ENCODE assay signal across 25 cellular contexts in the genomic region with DNA sequence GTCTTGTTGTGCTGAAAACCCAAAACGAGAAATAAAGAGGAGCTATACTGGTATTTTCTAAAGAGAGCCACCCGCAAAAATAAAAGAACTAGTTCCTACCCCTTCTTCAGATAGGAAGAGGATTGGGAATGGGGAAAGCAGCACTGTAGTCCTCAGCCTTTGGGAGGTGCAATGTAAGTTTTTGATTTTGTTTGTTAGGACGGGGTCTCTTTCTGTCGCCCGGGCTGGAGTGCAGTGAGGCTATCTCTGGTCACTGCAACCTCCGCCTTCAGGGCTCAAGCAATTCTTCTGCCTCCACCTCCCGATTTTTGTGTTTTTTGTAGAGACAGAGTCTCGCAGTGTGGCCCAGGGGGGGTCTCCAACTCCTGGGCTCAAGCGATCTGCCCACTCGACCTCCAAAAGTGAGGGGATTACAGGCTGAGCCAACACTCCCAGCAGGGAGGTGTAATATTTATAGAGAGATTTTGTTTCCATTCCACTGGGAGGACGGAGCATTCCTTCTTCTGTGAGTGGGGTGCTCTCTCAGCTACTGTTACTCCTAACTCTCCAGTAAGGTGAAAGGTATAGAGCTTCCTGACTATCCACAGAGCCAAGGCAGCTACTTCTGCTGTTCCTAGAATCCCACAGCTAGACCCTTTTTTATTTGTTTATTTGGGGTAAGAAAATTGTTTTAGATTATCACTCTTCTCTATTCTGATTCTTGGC. TPM values are rescaled to one million over a fixed set of nuclear protein-coding genes. Genes with fewer than 3 reads are reported as not detected.
DNase-seq lines count a peak whose midpoint lies in the region; ATAC-seq, FAIRE-seq and TF ChIP-seq lines count a peak whose summit lies in the region.
"Had no signal": no experiment of that assay in that cellular context is flagged by ENCODE, and none has a peak within 500 bp of the region (broad histone marks: within the 10 kb centered on the region; RNA-seq: fewer than 3 reads in every experiment).

No MANE protein-coding gene starts in this region.

- no peaks in the 10 kb centered on the region for H3K9me3 ChIP-seq in iPS-18a (ENCODE audit: control insufficient read depth, low read depth, low read length)
- H3K9me3 ChIP-seq: HAP-1, testis had no signal

- H4K20me1 ChIP-seq in GM23338 (replicated peaks; ENCODE audit: insufficient read depth) = no peaks in the 10 kb centered on the region

- peaks cover 6% of the 10 kb centered on the region; the same call in 1 of the 2 replicates for H3K9me2 ChIP-seq in GM23338 (ENCODE audit: insufficient read depth)

- H3K36me3 ChIP-seq in GM23338 (ENCODE audit: insufficient read depth) = no peaks in the 10 kb centered on the region
- no peaks in the 10 kb centered on the region for H3K36me3 ChIP-seq in iPS-18a (ENCODE audit: control insufficient read depth, low read depth, low read length)
- H3K36me3 ChIP-seq: HAP-1 had no signal

- no peak overlapping the region for H2AFZ ChIP-seq in GM23338
- H2AFZ ChIP-seq: parathyroid adenoma had no signal

- H3K27me3 Mint-ChIP-seq in GM23338 (ENCODE audit: insufficient read depth, low read depth, poor library complexity) = peaks cover 8% of the 10 kb centered on the region
- H3K27me3 Mint-ChIP-seq in chondrocyte (ENCODE audit: low read depth) = no peaks in the 10 kb centered on the region
- H3K27me3 Mint-ChIP-seq: activated naive CD4-positive, alpha-beta T cell treated with anti-CD3 and anti-CD28 coated beads, Interleukin-2, amount 10 ng/mL, durations not matched to agents 7 days and 5 days; naive B cell; stimulated activated memory B cell treated with anti-CD40 and anti-IgM and Interleukin-4, amounts not matched to agents 10 μg/mL and 1 μg/mL and 100 μg/mL, for 72 hours had no signal

- H3K4me1 ChIP-seq in GM23338 (ENCODE audit: insufficient read depth) = peaks cover 57% of the 10 kb centered on the region
- H3K4me1 ChIP-seq in iPS-18a (ENCODE audit: control insufficient read depth, low read depth, low read length) = peaks cover 17% of the 10 kb centered on the region
- H3K4me1 ChIP-seq: parathyroid adenoma, testis had no signal

- H3K4me2 ChIP-seq in GM23338 = peak overlapping the region; percentile 73

- peak overlapping the region; percentile 30 for H3K4me3 ChIP-seq in GM23338
- peak overlapping the region; percentile 33 for H3K4me3 ChIP-seq in iPS-18a (ENCODE audit: low read length)
- H3K4me3 ChIP-seq: HAP-1, testis had no signal

- DNase-seq in GM23338 (ENCODE audit: low spot score) (peak; percentile 69), chondrocyte (ENCODE audit: low spot score) (no peak), retina (peak; percentile 15), SW 1271 (lab: John Stamatoyannopoulos, UW) (no peak), HTR-8/SVneo (ENCODE audit: insufficient read length, low spot score) (no peak), foreskin melanocyte (no peak)
- DNase-seq: activated CD4-positive, alpha-beta T cell treated with anti-CD3 and anti-CD28 coated beads for 1 hour; activated naive CD4-positive, alpha-beta T cell treated with anti-CD3 and anti-CD28 coated beads, Interleukin-2, amount 10 ng/mL, durations not matched to agents 7 days and 5 days; activated T-cell treated with anti-CD3 and anti-CD28 coated beads, Interleukin-2, amount 50 U/mL, for 48 hours; DMS79 treated with DMSO at 0.1 percent for 48 hours; effector memory CD4-positive, alpha-beta T cell; head of caudate nucleus; KBM-7; kidney; naive B cell; NCI-H146; NCI-H748 treated with DMSO at 0.1 percent for 48 hours; testis had no signal

- H3K27ac ChIP-seq in GM23338 (ENCODE audit: low read depth) = peak overlapping the region; percentile 91
- peak overlapping the region; percentile 1 for H3K27ac ChIP-seq in iPS-18a (ENCODE audit: low read length)
- H3K27ac ChIP-seq: parathyroid adenoma, testis had no signal

- TF ChIP-seq CTCF in GM23338 (conservative IDR thresholded peaks at IDR 0.05; ENCODE audit: low read depth in 2 of 2) (no peak), chondrocyte (IDR thresholded peaks at IDR 0.05) (no peak)

- H3K9ac ChIP-seq in iPS-18a (ENCODE audit: low read length) = no peak overlapping the region
- H3K9ac ChIP-seq: parathyroid adenoma had no signal

- no peaks in the 10 kb centered on the region for H3K79me2 ChIP-seq in GM23338 (replicated peaks; ENCODE audit: insufficient read depth)
- H3K79me2 ChIP-seq: parathyroid adenoma had no signal

- H3F3A ChIP-seq in GM23338 (replicated peaks; ENCODE audit: low read depth) = peaks cover 7% of the 10 kb centered on the region; the same call in 1 of the 2 replicates

- H3K27ac Mint-ChIP-seq in GM23338 (peak overlapping the region; percentile 89), chondrocyte (ENCODE audit: unreplicated experiment) (no peak overlapping the region)
- H3K27ac Mint-ChIP-seq: activated naive CD4-positive, alpha-beta T cell treated with anti-CD3 and anti-CD28 coated beads, Interleukin-2, amount 10 ng/mL, durations not matched to agents 7 days and 5 days; naive B cell; stimulated activated memory B cell treated with anti-CD40 and anti-IgM and Interleukin-4, amounts not matched to agents 10 μg/mL and 1 μg/mL and 100 μg/mL, for 72 hours had no signal

- no peaks in the 10 kb centered on the region for H3K27me3 ChIP-seq in GM23338 (ENCODE audit: insufficient read depth)
- H3K27me3 ChIP-seq in iPS-18a (ENCODE audit: control insufficient read depth, insufficient read depth, low read length) = no peaks in the 10 kb centered on the region
- H3K27me3 ChIP-seq: testis had no signal

- ATAC-seq in GM23338 (peak; percentile 77), HG03039 (IDR thresholded peaks at IDR 0.05; ENCODE audit: unreplicated experiment) (no peak)
- ATAC-seq: Right ventricle myocardium inferior; stimulated activated memory B cell treated with anti-CD40 and anti-IgM and Interleukin-4, amounts not matched to agents 10 μg/mL and 1 μg/mL and 100 μg/mL, for 72 hours had no signal

- H3K4me1 Mint-ChIP-seq in GM23338 = peaks cover 68% of the 10 kb centered on the region
- H3K4me1 Mint-ChIP-seq in chondrocyte (ENCODE audit: low read depth) = peaks cover 19% of the 10 kb centered on the region
- H3K4me1 Mint-ChIP-seq: activated naive CD4-positive, alpha-beta T cell treated with anti-CD3 and anti-CD28 coated beads, Interleukin-2, amount 10 ng/mL, durations not matched to agents 7 days and 5 days; naive B cell; stimulated activated memory B cell treated with anti-CD40 and anti-IgM and Interleukin-4, amounts not matched to agents 10 μg/mL and 1 μg/mL and 100 μg/mL, for 72 hours had no signal

- H3K4me3 Mint-ChIP-seq in GM23338 (peak overlapping the region; percentile 64), chondrocyte (ENCODE audit: unreplicated experiment) (peak overlapping the region; percentile 15)
- H3K4me3 Mint-ChIP-seq: activated naive CD4-positive, alpha-beta T cell treated with anti-CD3 and anti-CD28 coated beads, Interleukin-2, amount 10 ng/mL, durations not matched to agents 7 days and 5 days; naive B cell; stimulated activated memory B cell treated with anti-CD40 and anti-IgM and Interleukin-4, amounts not matched to agents 10 μg/mL and 1 μg/mL and 100 μg/mL, for 72 hours had no signal

- H3K36me3 Mint-ChIP-seq in GM23338 (ENCODE audit: low read depth) = peaks cover 22% of the 10 kb centered on the region; the same call in 2 of the 3 replicates
- H3K36me3 Mint-ChIP-seq in chondrocyte (ENCODE audit: low read depth) = peaks cover 6% of the 10 kb centered on the region
- H3K36me3 Mint-ChIP-seq: activated naive CD4-positive, alpha-beta T cell treated with anti-CD3 and anti-CD28 coated beads, Interleukin-2, amount 10 ng/mL, durations not matched to agents 7 days and 5 days; naive B cell; stimulated activated memory B cell treated with anti-CD40 and anti-IgM and Interleukin-4, amounts not matched to agents 10 μg/mL and 1 μg/mL and 100 μg/mL, for 72 hours had no signal

- H3K9me3 Mint-ChIP-seq in GM23338 = peaks cover 4% of the 10 kb centered on the region; the same call in 1 of the 3 replicates
- H3K9me3 Mint-ChIP-seq in chondrocyte (ENCODE audit: low read depth) = peaks cover 9% of the 10 kb centered on the region
- H3K9me3 Mint-ChIP-seq: activated naive CD4-positive, alpha-beta T cell treated with anti-CD3 and anti-CD28 coated beads, Interleukin-2, amount 10 ng/mL, durations not matched to agents 7 days and 5 days had no signal

- no peak for FAIRE-seq in HTR-8/SVneo (lab: Jason Lieb, UNC)
- FAIRE-seq: kidney had no signal

RNA-seq across cellular contexts. Expression of a gene that starts 13.1 kb away (rescaled TPM):
- 181 and 200 TPM in 2 replicates for total RNA-seq in GM23338 (2014; rRNA removed; shearing (Covaris generic))
- 75.3 and 94.6 TPM in 2 replicates for polyA plus RNA-seq in GM23338 (2016; fragmentation: Nextera tagmentation; extraction: Ambion mirVana)
- 23.9 to 36.2 TPM (median 29.5 TPM) in 3 replicates for total RNA-seq in chondrocyte
- total RNA-seq: activated CD8-positive, alpha-beta memory T cell treated with anti-CD3 and anti-CD28 coated beads for 36 hours had no signal

Comparison
In these comparisons a context has a peak if more than half of its experiments do, and no peak if none do; other contexts are left out.
1. DNase-seq: peak in GM23338 (single experiment) and retina (single experiment); none in chondrocyte (single experiment), SW 1271 (0 of 2), HTR-8/SVneo (single experiment) and foreskin melanocyte (single experiment).